In the genomic region with DNA sequence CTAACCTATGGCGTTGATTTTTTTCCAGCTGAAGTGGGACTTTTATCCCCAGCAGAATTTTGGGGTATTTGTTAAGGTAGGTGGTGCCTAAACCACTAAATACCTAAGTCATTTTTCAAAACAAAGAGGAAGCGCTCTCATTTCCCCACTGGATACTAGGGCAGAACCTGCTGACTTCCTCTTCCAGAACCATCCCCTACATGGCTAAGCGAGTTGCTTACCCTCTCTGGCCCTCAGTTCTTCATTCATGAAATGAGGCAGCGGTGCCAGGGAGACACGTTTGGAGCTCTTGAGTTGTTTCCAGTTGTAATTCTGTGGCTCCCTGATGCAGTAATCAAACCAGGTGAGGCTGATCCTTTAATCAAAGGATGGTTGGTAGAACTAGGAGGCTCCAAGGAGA, we compare ENCODE assay signal across 1 cellular context.
A peak's percentile ranks its signal among the peaks of the same experiment; 100 is the strongest.
TF ChIP-seq lines count a peak whose summit lies in the region.

No MANE protein-coding gene starts in this region.

TF ChIP-seq in K562, 482 proteins besides CTCF, POLR2A, EP300 and RAD21:
- no peak for TF ChIP-seq BMI1 (IDR thresholded peaks at IDR 0.05; ENCODE audit: low read length)
- TF ChIP-seq SPI1 (IDR thresholded peaks at IDR 0.05; ENCODE audit: borderline replicate concordance, low read depth, low read length) = peak; percentile 75; the same call in 1 of the 2 replicates
- TF ChIP-seq ZNF24 (IDR thresholded peaks at IDR 0.05) = no peak
- TF ChIP-seq ELF2 (CRISPR knock-in tag; IDR thresholded peaks at IDR 0.05) = no peak
